37 cellular contexts compared by ENCODE assay signal in genomic region chr5:117135851-117136250, GRCh38.
"Had no signal": no experiment of that assay in that cellular context is flagged by ENCODE, and none has a peak within 500 bp of the region (broad histone marks: within the 10 kb centered on the region; RNA-seq: fewer than 3 reads in every experiment).

No MANE protein-coding gene starts in this region.

- H3K9me3 ChIP-seq: adrenal gland, body of pancreas, breast epithelium had no signal

- H3K27me3 ChIP-seq: adrenal gland, body of pancreas, brain microvascular endothelial cell, breast epithelium had no signal

- H3K27ac ChIP-seq: adrenal gland, body of pancreas, brain microvascular endothelial cell, breast epithelium, VCaP had no signal

- H3K36me3 Mint-ChIP-seq: activated CD4-positive, alpha-beta memory T cell treated with anti-CD3 and anti-CD28 coated beads for 36 hours; activated naive CD4-positive, alpha-beta T cell treated with anti-CD3 and anti-CD28 coated beads, Interleukin-2, amount 50 U/mL, for 72 hours; activated naive CD8-positive, alpha-beta T cell treated with anti-CD3 and anti-CD28 coated beads for 36 hours had no signal

- H3K4me3 ChIP-seq: adrenal gland, body of pancreas, breast epithelium had no signal

- H3K27me3 Mint-ChIP-seq: activated B cell treated with CpG ODN at 0.5 μM for 24 hours; activated CD4-positive, alpha-beta memory T cell treated with anti-CD3 and anti-CD28 coated beads for 36 hours; activated CD4-positive, alpha-beta T cell treated with anti-CD3 and anti-CD28 coated beads, Interleukin-2, amount 10 ng/mL, durations not matched to agents 24 days and 14 days; activated CD8-positive, alpha-beta T cell treated with anti-CD3 and anti-CD28 coated beads for 36 hours; activated naive CD8-positive, alpha-beta T cell treated with anti-CD3 and anti-CD28 coated beads for 36 hours; activated T-helper 17 cell treated with anti-CD3 and anti-CD28 coated beads, Interleukin-2, amount 50 U/mL, for 72 hours; central memory CD8-positive, alpha-beta T cell had no signal

- ATAC-seq: activated CD8-positive, alpha-beta T cell treated with anti-CD3 and anti-CD28 coated beads for 36 hours; activated naive CD4-positive, alpha-beta T cell treated with anti-CD3 and anti-CD28 coated beads, Interleukin-2, amount 50 U/mL, for 72 hours; activated T-cell treated with anti-CD3 and anti-CD28 coated beads, Interleukin-2, amount 50 U/mL, for 4 hours; activated T-cell treated with anti-CD3 and anti-CD28 coated beads, Interleukin-2, amount 50 U/mL, for 72 hours; activated T-helper 17 cell treated with anti-CD3 and anti-CD28 coated beads, Interleukin-2, amount 50 U/mL, for 72 hours; body of pancreas had no signal

- H3K4me3 Mint-ChIP-seq: activated B cell treated with CpG ODN at 0.5 μM for 24 hours; activated CD4-positive, alpha-beta memory T cell treated with anti-CD3 and anti-CD28 coated beads for 36 hours; activated CD4-positive, alpha-beta T cell treated with anti-CD3 and anti-CD28 coated beads, Interleukin-2, amount 10 ng/mL, durations not matched to agents 24 days and 14 days; activated CD8-positive, alpha-beta T cell treated with anti-CD3 and anti-CD28 coated beads for 36 hours; activated naive CD4-positive, alpha-beta T cell treated with anti-CD3 and anti-CD28 coated beads for 36 hours; activated naive CD8-positive, alpha-beta T cell treated with anti-CD3 and anti-CD28 coated beads for 36 hours; activated T-cell treated with anti-CD3 and anti-CD28 coated beads, Interleukin-2, amount 50 U/mL, for 4 hours; activated T-cell treated with anti-CD3 and anti-CD28 coated beads, Interleukin-2, amount 50 U/mL, for 72 hours; activated T-helper 1 cell treated with anti-CD3 and anti-CD28 coated beads, Interleukin-12 subunit alpha, Interleukin-12 subunit beta, Interleukin-2, Interleukin-4 antibody, amounts not matched to agents 30 ng/mL and 10 ng/mL and 1 ng/mL, durations not matched to agents 14 hours and 24 hours and 36 hours; activated T-helper 17 cell treated with anti-CD3 and anti-CD28 coated beads, Interleukin-2, amount 50 U/mL, for 72 hours; central memory CD8-positive, alpha-beta T cell; T-helper 1 cell treated with Interleukin-12 subunit alpha and Interleukin-12 subunit beta and Interleukin-4 antibody, amounts not matched to agents 30 μg/mL and 1 μg/mL, for 36 hours; T-helper 2 cell treated with Interferon-gamma antibody and Interleukin-4, amounts not matched to agents 5 μg/mL and 100 μg/mL, for 36 hours had no signal

- H3K4me1 Mint-ChIP-seq: activated B cell treated with CpG ODN at 0.5 μM for 24 hours; activated CD4-positive, alpha-beta T cell treated with anti-CD3 and anti-CD28 coated beads, Interleukin-2, amount 10 ng/mL, durations not matched to agents 24 days and 14 days; activated naive CD8-positive, alpha-beta T cell treated with anti-CD3 and anti-CD28 coated beads for 36 hours; activated T-helper 17 cell treated with anti-CD3 and anti-CD28 coated beads, Interleukin-2, amount 50 U/mL, for 72 hours; central memory CD8-positive, alpha-beta T cell had no signal

- H3K27ac Mint-ChIP-seq: activated B cell treated with CpG ODN at 0.5 μM for 24 hours; activated CD4-positive, alpha-beta memory T cell treated with anti-CD3 and anti-CD28 coated beads for 36 hours; activated CD4-positive, alpha-beta T cell treated with anti-CD3 and anti-CD28 coated beads, Interleukin-2, amount 10 ng/mL, durations not matched to agents 24 days and 14 days; activated CD8-positive, alpha-beta T cell treated with anti-CD3 and anti-CD28 coated beads for 36 hours; activated naive CD4-positive, alpha-beta T cell treated with anti-CD3 and anti-CD28 coated beads for 36 hours; activated naive CD4-positive, alpha-beta T cell treated with anti-CD3 and anti-CD28 coated beads, Interleukin-2, amount 50 U/mL, for 72 hours; activated naive CD8-positive, alpha-beta T cell treated with anti-CD3 and anti-CD28 coated beads for 36 hours; activated T-cell treated with anti-CD3 and anti-CD28 coated beads, Interleukin-2, amount 50 U/mL, for 72 hours; activated T-helper 1 cell treated with anti-CD3 and anti-CD28 coated beads, Interleukin-12 subunit alpha, Interleukin-12 subunit beta, Interleukin-2, Interleukin-4 antibody, amounts not matched to agents 30 ng/mL and 10 ng/mL and 1 ng/mL, durations not matched to agents 14 hours and 24 hours and 36 hours; activated T-helper 17 cell treated with anti-CD3 and anti-CD28 coated beads, Interleukin-2, amount 50 U/mL, for 72 hours; T-helper 1 cell treated with Interleukin-12 subunit alpha and Interleukin-12 subunit beta and Interleukin-4 antibody, amounts not matched to agents 30 μg/mL and 1 μg/mL, for 36 hours; T-helper 2 cell treated with Interferon-gamma antibody and Interleukin-4, amounts not matched to agents 5 μg/mL and 100 μg/mL, for 36 hours had no signal

- DNase-seq: activated B cell treated with CpG ODN at 0.5 μM for 24 hours; activated CD4-positive, alpha-beta memory T cell treated with anti-CD3 and anti-CD28 coated beads for 36 hours; activated CD4-positive, alpha-beta T cell treated with anti-CD3 and anti-CD28 coated beads for 4 hours; activated CD4-positive, alpha-beta T cell treated with anti-CD3 and anti-CD28 coated beads, Interleukin-2, amount 10 ng/mL, durations not matched to agents 24 days and 14 days; activated CD4-positive, alpha-beta T cell treated with anti-CD3 and anti-CD28 coated beads, Interleukin-2, amount 50 U/mL, for 1 hour; activated CD4-positive, alpha-beta T cell treated with anti-CD3 and anti-CD28 coated beads, Interleukin-2, amount 50 U/mL, for 4 hours; activated CD4-positive, CD25-positive, alpha-beta regulatory T cell treated with anti-CD3 and anti-CD28 coated beads, Interleukin-2, amount 50 U/mL, for 72 hours; activated CD8-positive, alpha-beta memory T cell treated with anti-CD3 and anti-CD28 coated beads, Interleukin-2, amount 50 U/mL, for 4 hours; activated CD8-positive, alpha-beta T cell treated with anti-CD3 and anti-CD28 coated beads for 36 hours; activated effector memory CD4-positive, alpha-beta T cell treated with anti-CD3 and anti-CD28 coated beads, Interleukin-2, amount 50 U/mL, for 16 hours; activated gamma-delta T cell treated with Interleukin-2 at 50 U/mL for 16 hours; activated naive CD4-positive, alpha-beta T cell; activated naive CD4-positive, alpha-beta T cell treated with anti-CD3 and anti-CD28 coated beads for 36 hours; activated naive CD4-positive, alpha-beta T cell treated with anti-CD3 and anti-CD28 coated beads, Interleukin-2, amount 50 U/mL, for 16 hours; activated naive CD8-positive, alpha-beta T cell treated with anti-CD3 and anti-CD28 coated beads for 36 hours; activated T-cell treated with anti-CD3 and anti-CD28 coated beads for 4 hours; activated T-cell treated with anti-CD3 and anti-CD28 coated beads, Interleukin-2, amount 50 U/mL, for 1 hour; activated T-cell treated with anti-CD3 and anti-CD28 coated beads, Interleukin-2, amount 50 U/mL, for 4 hours; activated T-cell treated with anti-CD3 and anti-CD28 coated beads, Interleukin-2, amount 50 U/mL, for 72 hours; adrenal gland; amniotic stem cell; aorta; body of pancreas; brain microvascular endothelial cell; caudate nucleus; cerebellar nuclear complex; T-helper 1 cell; T-helper 2 cell; T-helper 9 cell had no signal

- H3K36me3 ChIP-seq: adrenal gland, brain microvascular endothelial cell, breast epithelium had no signal

- H3K4me1 ChIP-seq: adrenal gland, body of pancreas, breast epithelium had no signal

- H3K9me3 Mint-ChIP-seq: activated B cell treated with CpG ODN at 0.5 μM for 24 hours; activated CD4-positive, alpha-beta memory T cell treated with anti-CD3 and anti-CD28 coated beads for 36 hours; activated CD4-positive, alpha-beta T cell treated with anti-CD3 and anti-CD28 coated beads, Interleukin-2, amount 10 ng/mL, durations not matched to agents 24 days and 14 days; activated T-helper 1 cell treated with anti-CD3 and anti-CD28 coated beads, Interleukin-12 subunit alpha, Interleukin-12 subunit beta, Interleukin-2, Interleukin-4 antibody, amounts not matched to agents 30 ng/mL and 10 ng/mL and 1 ng/mL, durations not matched to agents 14 hours and 24 hours and 36 hours; T-helper 1 cell treated with Interleukin-12 subunit alpha and Interleukin-12 subunit beta and Interleukin-4 antibody, amounts not matched to agents 30 μg/mL and 1 μg/mL, for 36 hours; T-helper 2 cell treated with Interferon-gamma antibody and Interleukin-4, amounts not matched to agents 5 μg/mL and 100 μg/mL, for 36 hours had no signal
